In the genomic region with DNA sequence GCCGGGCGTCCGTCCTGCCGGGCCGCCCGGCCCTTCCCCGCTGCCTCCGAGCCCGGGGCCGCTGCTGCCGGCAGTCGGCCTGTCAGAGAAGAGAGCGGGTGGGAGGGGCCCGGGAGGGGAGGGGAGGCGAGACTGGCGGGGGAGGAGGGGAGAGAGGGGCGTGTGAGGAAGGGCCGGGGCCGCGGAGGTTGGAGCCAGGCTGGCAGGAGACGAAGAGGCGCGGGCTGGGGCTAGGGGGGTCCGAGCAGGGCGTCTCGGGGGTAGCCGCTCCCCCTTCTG, we compare ENCODE assay signal across 8 cellular contexts. TPM values are rescaled to one million over a fixed set of nuclear protein-coding genes. Genes with fewer than 3 reads are reported as not detected.
DNase-seq lines count a peak whose midpoint lies in the region; ATAC-seq and TF ChIP-seq lines count a peak whose summit lies in the region.

No MANE protein-coding gene starts in this region.

- peak overlapping the region; percentile 94 for H2AFZ ChIP-seq in PC-9

- TF ChIP-seq CTCF in PC-9 (conservative IDR thresholded peaks at IDR 0.05), result no peak
- TF ChIP-seq CTCF in type B pancreatic cell (conservative IDR thresholded peaks at IDR 0.05), result no peak

- H3F3A ChIP-seq in PC-9 (ENCODE audit: insufficient read depth, low read depth), result peaks cover 11% of the 10 kb centered on the region

- H3K4me1 Mint-ChIP-seq in central memory CD8-positive, alpha-beta T cell, result peaks cover 24% of the 10 kb centered on the region
- peaks cover 13% of the 10 kb centered on the region for H3K4me1 Mint-ChIP-seq in type B pancreatic cell (ENCODE audit: unreplicated experiment)

- WGBS in mesodermal cell (ENCODE audit: insufficient coverage in 2 of 2), 2 experiments, result 0% methylated on average over 12 to 14 of the region's 27 CpGs

- no peaks in the 10 kb centered on the region for H3K9me3 ChIP-seq in PC-9 (ENCODE audit: insufficient read depth, low read depth)
- H3K9me3 ChIP-seq in mesodermal cell (ENCODE audit: control insufficient read depth, low read length), result no peaks in the 10 kb centered on the region

- peak overlapping the region; percentile 82 for H3K27ac Mint-ChIP-seq in central memory CD8-positive, alpha-beta T cell (ENCODE audit: low read depth)
- H3K27ac Mint-ChIP-seq in type B pancreatic cell, result peak overlapping the region; percentile 95

- H3K4me1 ChIP-seq in PC-9 (replicated peaks; ENCODE audit: insufficient read depth), result peaks cover 21% of the 10 kb centered on the region
- peaks cover under 1% of the 10 kb centered on the region for H3K4me1 ChIP-seq in mesodermal cell (ENCODE audit: control insufficient read depth, insufficient read depth, low read length, poor library complexity, severe bottlenecking)

- ATAC-seq in Right ventricle myocardium inferior (peak; percentile 74), HG02840 (IDR thresholded peaks at IDR 0.05; ENCODE audit: low FRiP score, unreplicated experiment) (peak; percentile 29)
- peak; percentile 50 for ATAC-seq in central memory CD8-positive, alpha-beta T cell (replicated peaks; ENCODE audit: extremely low read depth, poor library complexity, severe bottlenecking)

- H3K4me3 ChIP-seq in PC-9 (peak overlapping the region; percentile 61), mesodermal cell (ENCODE audit: extremely low read depth, insufficient read depth, low read length, poor library complexity, severe bottlenecking) (peak overlapping the region; percentile 98)

- peaks cover 9% of the 10 kb centered on the region for H3K27me3 Mint-ChIP-seq in central memory CD8-positive, alpha-beta T cell
- peaks cover 4% of the 10 kb centered on the region for H3K27me3 Mint-ChIP-seq in type B pancreatic cell

- H3K79me2 ChIP-seq in PC-9 (ENCODE audit: low read depth), result peaks cover 35% of the 10 kb centered on the region

- H3K9me3 Mint-ChIP-seq in central memory CD8-positive, alpha-beta T cell, result no peaks in the 10 kb centered on the region
- no peaks in the 10 kb centered on the region for H3K9me3 Mint-ChIP-seq in type B pancreatic cell

- no TSS peak for BruUV-seq in PC-9 (replicated peaks; lab: Mats Ljungman, UMichigan)

- peak overlapping the region; percentile 91 for H3K4me2 ChIP-seq in PC-9

- H3K27ac ChIP-seq in PC-9, result peak overlapping the region; percentile 48; the same call in 1 of the 2 replicates
- H3K27ac ChIP-seq in mesodermal cell (ENCODE audit: low read depth, low read length, severe bottlenecking), result peak overlapping the region; percentile 97

- peak overlapping the region; percentile 87 for H3K4me3 Mint-ChIP-seq in central memory CD8-positive, alpha-beta T cell
- H3K4me3 Mint-ChIP-seq in type B pancreatic cell, result peak overlapping the region; percentile 96

- H3K27me3 ChIP-seq in PC-9 (ENCODE audit: insufficient read depth, low read depth), result no peaks in the 10 kb centered on the region

- CTCF ChIA-PET in PC-9 (lab: Charles Lee), result interaction anchor here (0.6 to 1.3 kb wide), 3 partner anchors 73 to 580 kb away, joined by 3 to 8 read pairs (median 3); a partner anchor contains a TSS

- H4K20me1 ChIP-seq in PC-9 (ENCODE audit: insufficient read depth), result peaks cover 8% of the 10 kb centered on the region

- peaks cover 19% of the 10 kb centered on the region for H3K36me3 Mint-ChIP-seq in central memory CD8-positive, alpha-beta T cell (ENCODE audit: insufficient read depth)
- H3K36me3 Mint-ChIP-seq in type B pancreatic cell, result no peaks in the 10 kb centered on the region

- H3K36me3 ChIP-seq in PC-9 (ENCODE audit: low read depth), result no peaks in the 10 kb centered on the region
- H3K36me3 ChIP-seq in mesodermal cell (ENCODE audit: control insufficient read depth, insufficient read depth, low read length), result peaks cover 2% of the 10 kb centered on the region

- POLR2A ChIA-PET in PC-9 (lab: Charles Lee; ENCODE audit: unreplicated experiment), result interaction anchor here (0.9 to 1.0 kb wide), 3 partner anchors 40 to 73 kb away, joined by 3 to 10 read pairs (median 7); a partner anchor contains a TSS

- DNase-seq in Right ventricle myocardium inferior (ENCODE audit: missing footprints), result no peak
- DNase-seq in cardiac septum (ENCODE audit: low spot score), result no peak
- DNase-seq in PC-9, result no peak
- DNase-seq in central memory CD8-positive, alpha-beta T cell (ENCODE audit: low spot score in 2 of 2), result no peak
- DNase-seq in type B pancreatic cell (ENCODE audit: extremely low spot score, unreplicated experiment), result no peak
- DNase-seq in HT-29 (ENCODE audit: low spot score), result no peak

- H3K9me2 ChIP-seq in PC-9 (ENCODE audit: insufficient read depth), result no peaks in the 10 kb centered on the region

- intact Hi-C loops in Right ventricle myocardium inferior (cut with DNase I) (no loop called here), cardiac septum (cut with DNase I) (loop anchor here (1.0 kb wide), 1 partner anchor 73 kb away; a partner anchor contains a TSS), PC-9 (cut with micrococcal nuclease; ENCODE audit: unreplicated experiment) (loop anchor here (1.0 to 10.0 kb wide), 9 partner anchors 19 to 560 kb away; a partner anchor contains a TSS)

RNA-seq across cellular contexts. Expression of a gene that starts 0.6 kb away (rescaled TPM):
- 23.9 TPM for total RNA-seq in Right ventricle myocardium inferior
- 20.2 TPM for total RNA-seq in cardiac septum
- total RNA-seq in PC-9 (2021), result 16.9 and 21.9 TPM in 2 replicates
- polyA plus RNA-seq in mesodermal cell (2013, experiment 1 of 2), result 12.1 TPM
- polyA plus RNA-seq in mesodermal cell (2013, experiment 2 of 2), result 10.8 TPM
- total RNA-seq in type B pancreatic cell (ENCODE audit: low replicate concordance), result 11.9 and 15.2 TPM in 2 replicates
- total RNA-seq in HT-29 (2014; rRNA removed; shearing (Covaris generic)), result 3.8 and 6.0 TPM in 2 replicates
